In genomic region chr9:129176786-129177442, GRCh38 we compare ENCODE assay signal across 1 cellular context.
TF ChIP-seq lines count a peak whose summit lies in the region.

No MANE protein-coding gene starts in this region.

TF ChIP-seq in HEK293, 187 proteins besides CTCF, POLR2A, EP300 and RAD21 (continued from another document):
- TF ChIP-seq ZBTB8A (tag by site-specific recombination; IDR thresholded peaks at IDR 0.05) (peak; percentile 83), ZNF292 (tag by site-specific recombination; IDR thresholded peaks at IDR 0.05; ENCODE audit: borderline replicate concordance, low read depth) (no peak), GFI1B (tag by site-specific recombination; IDR thresholded peaks at IDR 0.05) (no peak), ZFHX2 (tag by site-specific recombination; conservative IDR thresholded peaks at IDR 0.05) (peak; percentile 80), ZNF394 (tag by site-specific recombination; IDR thresholded peaks at IDR 0.05; ENCODE audit: borderline replicate concordance) (no peak), ZNF2 (tag by site-specific recombination; IDR thresholded peaks at IDR 0.05) (no peak), ZNF843 (tag by site-specific recombination; IDR thresholded peaks at IDR 0.05) (no peak), ZNF175 (tag by site-specific recombination; IDR thresholded peaks at IDR 0.05) (no peak), PRDM4 (tag by site-specific recombination; IDR thresholded peaks at IDR 0.05) (no peak), GLI4 (tag by site-specific recombination; IDR thresholded peaks at IDR 0.05) (no peak), ZFP41 (tag by site-specific recombination; IDR thresholded peaks at IDR 0.05; ENCODE audit: borderline replicate concordance) (no peak), ZNF623 (tag by site-specific recombination; IDR thresholded peaks at IDR 0.05) (no peak), ZNF654 (tag by site-specific recombination; IDR thresholded peaks at IDR 0.05; ENCODE audit: low read depth) (no peak), PRDM6 (tag by site-specific recombination; IDR thresholded peaks at IDR 0.05) (no peak), ZBTB17 (tag by site-specific recombination; IDR thresholded peaks at IDR 0.05) (peak; percentile 46), ZEB2 (tag by site-specific recombination; IDR thresholded peaks at IDR 0.05) (peak; percentile 81)
TF ChIP-seq in HEK293: peak in this region for 23.
